8 cellular contexts compared by ENCODE assay signal in genomic region chr5:39148983-39149534, GRCh38.
DNase-seq lines count a peak whose midpoint lies in the region; ATAC-seq and TF ChIP-seq lines count a peak whose summit lies in the region.

No MANE protein-coding gene starts in this region.

- no peak overlapping the region for H2BK12ac ChIP-seq in mesenchymal stem cell (ENCODE audit: low read length in 2 of 2)

- peak; percentile 62 for ATAC-seq in CD4-positive, alpha-beta T cell (ENCODE audit: poor library complexity)
- ATAC-seq in IMR-90 (ENCODE audit: low read depth) (0 out of 2 replicates have a peak, but pooled peaks have one; percentile 37), GM19463 (IDR thresholded peaks at IDR 0.05; ENCODE audit: unreplicated experiment) (no peak), GM21528 (IDR thresholded peaks at IDR 0.05; ENCODE audit: low FRiP score, unreplicated experiment) (no peak)
- peak; percentile 28 for ATAC-seq in activated naive CD8-positive, alpha-beta T cell treated with anti-CD3 and anti-CD28 coated beads, Interleukin-2, amount 10 ng/mL, durations not matched to agents 7 days and 5 days (ENCODE audit: low read depth)

- H3K27ac Mint-ChIP-seq in CD4-positive, alpha-beta T cell: peak overlapping the region; percentile 86
- peak overlapping the region; percentile 81 for H3K27ac Mint-ChIP-seq in activated naive CD8-positive, alpha-beta T cell treated with anti-CD3 and anti-CD28 coated beads, Interleukin-2, amount 10 ng/mL, durations not matched to agents 7 days and 5 days

- H2BK5ac ChIP-seq in IMR-90 (ENCODE audit: low read depth, low read length, poor library complexity, severe bottlenecking): no peak overlapping the region
- no peak overlapping the region for H2BK5ac ChIP-seq in mesenchymal stem cell (ENCODE audit: low read depth, low read length, poor library complexity, severe bottlenecking)

- intact Hi-C loops in CD4-positive, alpha-beta T cell (cut with DNase I, micrococcal nuclease): loop anchor here (1.0 kb wide), 4 partner anchors 28 to 398 kb away; no protein-coding TSS in a partner anchor
- intact Hi-C loops in IMR-90 (cut with micrococcal nuclease) (loop anchor here (2.0 kb wide), 2 partner anchors 134 to 422 kb away; no protein-coding TSS in a partner anchor), ascending aorta (cut with DNase I) (no loop called here)

- TF ChIP-seq CTCF in CD4-positive, alpha-beta T cell (IDR thresholded peaks at IDR 0.05): peak; percentile 66
- TF ChIP-seq CTCF in IMR-90 (conservative IDR thresholded peaks at IDR 0.05; ENCODE audit: low read depth, low read length): peak; percentile 37
- TF ChIP-seq CTCF in ascending aorta (IDR thresholded peaks at IDR 0.05): peak in 1 of 3 experiments; percentile 16

- peak overlapping the region; percentile 0 for H3K4me3 Mint-ChIP-seq in CD4-positive, alpha-beta T cell
- no peak overlapping the region for H3K4me3 Mint-ChIP-seq in activated naive CD8-positive, alpha-beta T cell treated with anti-CD3 and anti-CD28 coated beads, Interleukin-2, amount 10 ng/mL, durations not matched to agents 7 days and 5 days

- H3K23ac ChIP-seq in IMR-90 (ENCODE audit: low read depth, low read length) (no peak overlapping the region), mesenchymal stem cell (ENCODE audit: low read length in 2 of 2) (no peak overlapping the region)

- no peak overlapping the region for H2BK15ac ChIP-seq in IMR-90 (ENCODE audit: low read depth, low read length)
- no peak overlapping the region for H2BK15ac ChIP-seq in mesenchymal stem cell (ENCODE audit: low read depth, poor library complexity, severe bottlenecking)

- DNase-seq in CD4-positive, alpha-beta T cell: no peak
- DNase-seq in IMR-90 (peak; percentile 24), mesenchymal stem cell (peak; percentile 21), ascending aorta (ENCODE audit: low spot score in 2 of 2) (no peak), anterior cingulate cortex (lab: John Stamatoyannopoulos, UW) (no peak)
- DNase-seq in activated naive CD8-positive, alpha-beta T cell treated with anti-CD3 and anti-CD28 coated beads, Interleukin-2, amount 10 ng/mL, durations not matched to agents 7 days and 5 days: no peak

- H3K4me3 ChIP-seq in IMR-90 (ENCODE audit: insufficient read depth, low read depth, low read length) (no peak overlapping the region), mesenchymal stem cell (ENCODE audit: insufficient read depth in 1 of 2, low read depth in 1 of 2, low read length in 2 of 2) (no peak overlapping the region), ascending aorta (no peak overlapping the region)

- no peak overlapping the region for H2AK9ac ChIP-seq in IMR-90 (replicated peaks; ENCODE audit: low read depth, low read length, poor library complexity)

- H3K79me1 ChIP-seq in IMR-90 (ENCODE audit: low read depth in 1 of 2, low read length in 2 of 2): no peaks in the 10 kb centered on the region
- H3K79me1 ChIP-seq in mesenchymal stem cell (replicated peaks; ENCODE audit: low read length, poor library complexity, severe bottlenecking): no peaks in the 10 kb centered on the region

- no peaks in the 10 kb centered on the region for H3K9me3 ChIP-seq in CD4-positive, alpha-beta T cell (ENCODE audit: control insufficient read depth, low read length)
- H3K9me3 ChIP-seq in IMR-90 (ENCODE audit: control insufficient read depth, insufficient read depth, low read length) (no peaks in the 10 kb centered on the region), mesenchymal stem cell (ENCODE audit: control insufficient read depth, low read length) (no peaks in the 10 kb centered on the region), ascending aorta (no peaks in the 10 kb centered on the region)

- H4K20me1 ChIP-seq in IMR-90 (ENCODE audit: insufficient read depth, low read length): no peaks in the 10 kb centered on the region

- dilution Hi-C loops in IMR-90 (cut with HindIII; ENCODE audit: low sequenced_read_pairs, unreplicated experiment): no loop called here

- H4K91ac ChIP-seq in IMR-90 (ENCODE audit: insufficient read depth, low read depth, low read length) (no peak overlapping the region), mesenchymal stem cell (ENCODE audit: low read length) (no peak overlapping the region)

- peak overlapping the region; percentile 61 for H3K27ac ChIP-seq in CD4-positive, alpha-beta T cell (ENCODE audit: low read depth, low read length)
- H3K27ac ChIP-seq in IMR-90 (ENCODE audit: insufficient read depth, low read length) (no peak overlapping the region), mesenchymal stem cell (ENCODE audit: low read length, poor library complexity, severe bottlenecking) (no peak overlapping the region), ascending aorta (no peak overlapping the region)

- no peaks in the 10 kb centered on the region for H3K27me3 ChIP-seq in CD4-positive, alpha-beta T cell (ENCODE audit: control insufficient read depth, insufficient read depth, low read length)
- H3K27me3 ChIP-seq in IMR-90 (ENCODE audit: control insufficient read depth, insufficient read depth, low read length) (no peaks in the 10 kb centered on the region), mesenchymal stem cell (ENCODE audit: control insufficient read depth in 1 of 2, insufficient read depth in 1 of 2, low read length in 2 of 2) (no peaks in the 10 kb centered on the region), ascending aorta (no peaks in the 10 kb centered on the region)

- no peak overlapping the region for H4K5ac ChIP-seq in IMR-90 (ENCODE audit: low read depth, low read length)

- POLR2A ChIA-PET in CD4-positive, alpha-beta T cell (lab: Charles Lee): interaction anchor here (0.7 to 12.8 kb wide), 2 partner anchors 28 to 61 kb away, joined by 3 to 141 read pairs; no protein-coding TSS in a partner anchor
- POLR2A ChIA-PET in IMR-90 (lab: Charles Lee; ENCODE audit: unreplicated experiment): no interaction called here
- POLR2A ChIA-PET in activated naive CD8-positive, alpha-beta T cell treated with anti-CD3 and anti-CD28 coated beads, Interleukin-2, amount 10 ng/mL, durations not matched to agents 7 days and 5 days (lab: Charles Lee): interaction anchor here (1.0 to 1.4 kb wide), 2 partner anchors 43 to 61 kb away, joined by 3 read pairs; no protein-coding TSS in a partner anchor

- no peaks in the 10 kb centered on the region for H3K4me1 ChIP-seq in IMR-90 (ENCODE audit: control insufficient read depth, insufficient read depth, low read length)
- no peaks in the 10 kb centered on the region for H3K4me1 ChIP-seq in mesenchymal stem cell (ENCODE audit: control insufficient read depth, insufficient read depth, low read depth, low read length)
- H3K4me1 ChIP-seq in ascending aorta: no peaks in the 10 kb centered on the region

- H3K9me3 Mint-ChIP-seq in CD4-positive, alpha-beta T cell: no peaks in the 10 kb centered on the region
- H3K9me3 Mint-ChIP-seq in activated naive CD8-positive, alpha-beta T cell treated with anti-CD3 and anti-CD28 coated beads, Interleukin-2, amount 10 ng/mL, durations not matched to agents 7 days and 5 days: no peaks in the 10 kb centered on the region

- H3K27me3 Mint-ChIP-seq in CD4-positive, alpha-beta T cell: no peaks in the 10 kb centered on the region
- no peaks in the 10 kb centered on the region for H3K27me3 Mint-ChIP-seq in activated naive CD8-positive, alpha-beta T cell treated with anti-CD3 and anti-CD28 coated beads, Interleukin-2, amount 10 ng/mL, durations not matched to agents 7 days and 5 days

- H3K36me3 ChIP-seq in IMR-90 (ENCODE audit: control insufficient read depth, insufficient read depth, low read length): no peaks in the 10 kb centered on the region
- H3K36me3 ChIP-seq in mesenchymal stem cell (ENCODE audit: control insufficient read depth in 1 of 2, insufficient read depth in 2 of 2, low read depth in 1 of 2, low read length in 2 of 2): no peaks in the 10 kb centered on the region
- no peaks in the 10 kb centered on the region for H3K36me3 ChIP-seq in ascending aorta

- H3K4me2 ChIP-seq in IMR-90 (ENCODE audit: low read depth, low read length): no peak overlapping the region
- H3K4me2 ChIP-seq in mesenchymal stem cell (ENCODE audit: low read length, poor library complexity, severe bottlenecking): no peak overlapping the region

- H2AFZ ChIP-seq in IMR-90 (replicated peaks; ENCODE audit: low read length, poor library complexity) (no peak overlapping the region), mesenchymal stem cell (ENCODE audit: low read depth, low read length) (no peak overlapping the region)

- H3K36me3 Mint-ChIP-seq in CD4-positive, alpha-beta T cell (ENCODE audit: low read depth): peaks cover 83% of the 10 kb centered on the region
- peaks cover 43% of the 10 kb centered on the region for H3K36me3 Mint-ChIP-seq in activated naive CD8-positive, alpha-beta T cell treated with anti-CD3 and anti-CD28 coated beads, Interleukin-2, amount 10 ng/mL, durations not matched to agents 7 days and 5 days

- no peaks in the 10 kb centered on the region for H3K9me1 ChIP-seq in IMR-90 (ENCODE audit: insufficient read depth, low read length)

- H4K8ac ChIP-seq in IMR-90 (ENCODE audit: low read depth in 2 of 2, low read length in 2 of 2) (peak overlapping the region in 1 of 2 experiments; percentile 38; a peak in 1 of 4 replicates), mesenchymal stem cell (ENCODE audit: low read length) (no peak overlapping the region)

- TF ChIP-seq POLR2A in IMR-90 (IDR thresholded peaks at IDR 0.05; ENCODE audit: low read depth, low read length): no peak

- in situ Hi-C loops in IMR-90 (cut with MboI; ENCODE audit: low sequenced_read_pairs): loop anchor here (10.0 kb wide), 1 partner anchor 136 kb away; no protein-coding TSS in a partner anchor

- H3K4me1 Mint-ChIP-seq in CD4-positive, alpha-beta T cell (ENCODE audit: low read depth): peaks cover 80% of the 10 kb centered on the region
- peaks cover 47% of the 10 kb centered on the region for H3K4me1 Mint-ChIP-seq in activated naive CD8-positive, alpha-beta T cell treated with anti-CD3 and anti-CD28 coated beads, Interleukin-2, amount 10 ng/mL, durations not matched to agents 7 days and 5 days

- TF ChIP-seq RAD21 in IMR-90 (IDR thresholded peaks at IDR 0.05; ENCODE audit: low read length): peak; percentile 38

- H3K9ac ChIP-seq in IMR-90 (ENCODE audit: low read depth, low read length): no peak overlapping the region
- H3K9ac ChIP-seq in mesenchymal stem cell (ENCODE audit: low read length): peak overlapping the region; percentile 51

- no peak overlapping the region for H2BK20ac ChIP-seq in IMR-90 (ENCODE audit: low read depth, low read length)

- CTCF ChIA-PET in CD4-positive, alpha-beta T cell (lab: Charles Lee): interaction anchor here (0.8 to 0.9 kb wide), 2 partner anchors 52 to 69 kb away, joined by 3 to 4 read pairs; no protein-coding TSS in a partner anchor
- CTCF ChIA-PET in IMR-90 (lab: Yijun Ruan, JAX): no interaction called here

- no peak overlapping the region for H3K56ac ChIP-seq in IMR-90 (ENCODE audit: extremely low read depth, insufficient read depth, low read length)

- H2AK5ac ChIP-seq in IMR-90 (ENCODE audit: low read depth, low read length) (peak overlapping the region; percentile 33; the same call in 1 of the 2 replicates), mesenchymal stem cell (ENCODE audit: low read length, severe bottlenecking) (no peak overlapping the region)

- H3K18ac ChIP-seq in IMR-90 (ENCODE audit: low read depth, low read length) (no peak overlapping the region), mesenchymal stem cell (ENCODE audit: low read depth in 1 of 2, low read length in 2 of 2) (no peak overlapping the region)

- no TSS peak for BruUV-seq in IMR-90 (replicated peaks; lab: Mats Ljungman, UMichigan)

- H3K4ac ChIP-seq in IMR-90 (ENCODE audit: low read depth, low read length) (no peak overlapping the region), mesenchymal stem cell (ENCODE audit: low read depth in 1 of 2, low read length in 2 of 2) (no peak overlapping the region)

- H2BK120ac ChIP-seq in IMR-90 (ENCODE audit: low read depth, low read length): no peak overlapping the region
- H2BK120ac ChIP-seq in mesenchymal stem cell (ENCODE audit: low read depth, low read length): no peak overlapping the region

- H3K14ac ChIP-seq in IMR-90 (replicated peaks; ENCODE audit: low read depth, low read length) (0 out of 2 replicates have a peak overlapping the region, but pooled peaks have one; percentile 26), mesenchymal stem cell (ENCODE audit: low read length in 2 of 2) (no peak overlapping the region)

Comparison
In these comparisons a context has a peak if more than half of its experiments do, and no peak if none do; other contexts are left out.
1. ATAC-seq: peak in CD4-positive, alpha-beta T cell (single experiment), IMR-90 (single experiment) and activated naive CD8-positive, alpha-beta T cell treated with anti-CD3 and anti-CD28 coated beads, Interleukin-2, amount 10 ng/mL, durations not matched to agents 7 days and 5 days (single experiment); none in GM19463 (single experiment) and GM21528 (single experiment).
2. DNase-seq: peak in IMR-90 (single experiment) and mesenchymal stem cell (single experiment); none in CD4-positive, alpha-beta T cell (0 of 10), activated naive CD8-positive, alpha-beta T cell treated with anti-CD3 and anti-CD28 coated beads, Interleukin-2, amount 10 ng/mL, durations not matched to agents 7 days and 5 days (single experiment), ascending aorta (0 of 2) and anterior cingulate cortex (0 of 58).